ENCODE assay signal across 16 cellular contexts in the genomic region with DNA sequence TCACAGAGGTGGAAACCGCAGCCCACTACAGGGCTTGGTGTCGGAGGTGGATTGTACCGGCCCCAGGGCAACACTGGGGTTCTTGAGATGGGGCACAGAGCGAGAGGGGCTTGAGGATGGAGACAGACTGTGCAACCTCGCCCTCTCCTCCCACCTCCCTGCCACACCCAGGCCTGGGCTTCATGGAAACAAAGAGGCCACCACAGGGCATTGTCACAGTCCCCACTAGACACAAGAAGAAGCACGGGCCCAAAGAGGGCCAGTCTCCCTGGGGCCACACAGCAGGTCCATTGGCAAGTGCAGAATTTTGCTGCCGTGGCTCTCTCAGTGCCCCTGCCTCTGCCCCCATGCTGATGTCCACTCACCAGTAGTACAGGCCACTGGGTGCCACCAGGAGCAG. TPM values are rescaled to one million over a fixed set of nuclear protein-coding genes. Genes with fewer than 3 reads are reported as not detected.
A peak's percentile ranks its signal among the peaks of the same experiment; 100 is the strongest.
DNase-seq lines count a peak whose midpoint lies in the region; ATAC-seq, FAIRE-seq and TF ChIP-seq lines count a peak whose summit lies in the region.
"Had no signal": no experiment of that assay in that cellular context is flagged by ENCODE, and none has a peak within 500 bp of the region (broad histone marks: within the 10 kb centered on the region; RNA-seq: fewer than 3 reads in every experiment).

No MANE protein-coding gene starts in this region.

- no peak for TF ChIP-seq CTCF in RWPE1 (conservative IDR thresholded peaks at IDR 0.05; ENCODE audit: low read depth)
- no peak for TF ChIP-seq CTCF in foreskin keratinocyte (conservative IDR thresholded peaks at IDR 0.05)
- TF ChIP-seq CTCF in esophagus squamous epithelium (IDR thresholded peaks at IDR 0.05) = no peak

- peak overlapping the region in 4 of 10 experiments; percentile 17 to 37 (median 30); a peak in 4 of 20 replicates for H3K4me3 ChIP-seq in BLaER1 treated with 17β-estradiol and CSF1 and Interleukin-3, amounts not matched to agents 10 nM and 100 nM
- H3K4me3 ChIP-seq in esophagus squamous epithelium = no peak overlapping the region
- H3K4me3 ChIP-seq: left lung, pancreas, skin epidermis, tibial nerve had no signal

- peak; percentile 8 for ATAC-seq in GM21529 (IDR thresholded peaks at IDR 0.05; ENCODE audit: unreplicated experiment)
- no peak for ATAC-seq in foreskin keratinocyte
- ATAC-seq: left lung, pancreas had no signal

- no peaks in the 10 kb centered on the region for H3K27me3 ChIP-seq in BLaER1 treated with 17β-estradiol and CSF1 and Interleukin-3, amounts not matched to agents 10 nM and 100 nM
- H3K27me3 ChIP-seq in foreskin keratinocyte (no peaks in the 10 kb centered on the region), esophagus squamous epithelium (no peaks in the 10 kb centered on the region)
- H3K27me3 ChIP-seq: left lung, pancreas, tibial nerve had no signal

- POLR2A ChIA-PET in RWPE1 (lab: Yijun Ruan, JAX; ENCODE audit: low non-redundant PET) = no interaction called here

- TF ChIP-seq POLR2A in GM12891 (IDR thresholded peaks at IDR 0.05; ENCODE audit: low read depth, low read length) (no peak), esophagus squamous epithelium (IDR thresholded peaks at IDR 0.05) (no peak)

- peaks cover 0 to 50% (median 29%) of the 10 kb centered on the region in 11 experiments; a peak in 15 of 22 replicates for H4K20me1 ChIP-seq in BLaER1 treated with 17β-estradiol and CSF1 and Interleukin-3, amounts not matched to agents 10 nM and 100 nM

- intact Hi-C loops in esophagus squamous epithelium (cut with DNase I) = no loop called here

- no peak for DNase-seq in RWPE1 (ENCODE audit: low spot score)
- no peak for DNase-seq in foreskin keratinocyte
- DNase-seq in GM12891 (ENCODE audit: insufficient read length, low spot score) = no peak
- no peak for DNase-seq in esophagus squamous epithelium (lab: John Stamatoyannopoulos, UW)
- no peak for DNase-seq in NCI-H187 (lab: John Stamatoyannopoulos, UW)
- DNase-seq: amygdala, foreskin fibroblast, left lung, NCI-H1105, NCI-H2171 had no signal

- H3K27ac ChIP-seq in BLaER1 treated with 17β-estradiol and CSF1 and Interleukin-3, amounts not matched to agents 10 nM and 100 nM = peak overlapping the region in 9 of 11 experiments; percentile 62 to 91 (median 75); a peak in 19 of 22 replicates
- H3K27ac ChIP-seq in RWPE1 = peak overlapping the region; percentile 69
- H3K27ac ChIP-seq in foreskin keratinocyte = peak overlapping the region; percentile 82
- H3K27ac ChIP-seq in esophagus squamous epithelium = no peak overlapping the region
- H3K27ac ChIP-seq: C4-2B, pancreas had no signal

- peaks cover 0 to 45% (median 14%) of the 10 kb centered on the region in 11 experiments; a peak in 12 of 22 replicates for H3K36me3 ChIP-seq in BLaER1 treated with 17β-estradiol and CSF1 and Interleukin-3, amounts not matched to agents 10 nM and 100 nM
- H3K36me3 ChIP-seq in esophagus squamous epithelium = peaks cover 0 to 18% (median 0%) of the 10 kb centered on the region in 3 donors
- H3K36me3 ChIP-seq: left lung, pancreas had no signal

- no peak for FAIRE-seq in GM12891 (lab: Jason Lieb, UNC)
- FAIRE-seq: pancreas had no signal

- CTCF ChIA-PET in RWPE1 (lab: Yijun Ruan, JAX) = interaction anchor here (0.5 to 0.9 kb wide), 2 partner anchors 14 to 48 kb away, joined by 3 read pairs; no protein-coding TSS in a partner anchor

- no peaks in the 10 kb centered on the region for H3K9me3 ChIP-seq in BLaER1 treated with 17β-estradiol and CSF1 and Interleukin-3, amounts not matched to agents 10 nM and 100 nM (replicated peaks in 1 of 11)
- H3K9me3 ChIP-seq in esophagus squamous epithelium = no peaks in the 10 kb centered on the region
- H3K9me3 ChIP-seq: left lung, pancreas, tibial nerve had no signal

- H3K4me2 ChIP-seq in BLaER1 treated with 17β-estradiol and CSF1 and Interleukin-3, amounts not matched to agents 10 nM and 100 nM = peak overlapping the region; percentile 81 to 97 (median 89)

- 92 to 99% methylated on average over 4 to 6 of the region's 7 CpGs for WGBS in esophagus squamous epithelium, 2 donors

- peak overlapping the region in 7 of 11 experiments; percentile 27 to 76 (median 73); a peak in 15 of 22 replicates for H3K9ac ChIP-seq in BLaER1 treated with 17β-estradiol and CSF1 and Interleukin-3, amounts not matched to agents 10 nM and 100 nM

- peaks cover 72 to 92% (median 83%) of the 10 kb centered on the region in 10 experiments for H3K4me1 ChIP-seq in BLaER1 treated with 17β-estradiol and CSF1 and Interleukin-3, amounts not matched to agents 10 nM and 100 nM
- H3K4me1 ChIP-seq in foreskin keratinocyte (peaks cover 24% of the 10 kb centered on the region), esophagus squamous epithelium (peaks cover 14 to 37% (median 24%) of the 10 kb centered on the region in 3 donors)

TF ChIP-seq in GM12891, 5 proteins besides CTCF, POLR2A, EP300 and RAD21:
- TF ChIP-seq POU2F2 (IDR thresholded peaks at IDR 0.05; ENCODE audit: low read depth, low read length) (no peak), SPI1 (IDR thresholded peaks at IDR 0.05; ENCODE audit: low read depth, low read length) (no peak), TAF1 (IDR thresholded peaks at IDR 0.05; ENCODE audit: low read depth, low read length) (no peak), POLR2AphosphoS5 (IDR thresholded peaks at IDR 0.05; ENCODE audit: low read depth, low read length) (no peak), PAX5 (IDR thresholded peaks at IDR 0.05; ENCODE audit: insufficient read depth, low read length, severe bottlenecking) (no peak)

RNA-seq across cellular contexts. Expression of gene CALML4, which starts 4.1 kb away (rescaled TPM):
- total RNA-seq in foreskin keratinocyte = 4.3 and 4.4 TPM in 2 replicates
- polyA plus RNA-seq in foreskin keratinocyte = 5.5 and 8.1 TPM in 2 replicates
- 2.8 TPM for polyA plus RNA-seq in GM12891 (2012; ENCODE audit: low read depth, missing spikeins)
- 1 to 10 TPM; 1.6 to 5.3 (median 3.3) TPM for total RNA-seq in esophagus squamous epithelium

RNA-seq across cellular contexts. Expression of gene CLN6, which starts 20.3 kb away (rescaled TPM):
- 27.5 and 29.8 TPM in 2 replicates for total RNA-seq in foreskin keratinocyte
- polyA plus RNA-seq in foreskin keratinocyte = 35.9 and 36.5 TPM in 2 replicates
- polyA plus RNA-seq in GM12891 (2012; ENCODE audit: low read depth, missing spikeins) = 26.1 TPM
- 10 to 100 TPM; 13.2 to 30.8 (median 24.4) TPM for total RNA-seq in esophagus squamous epithelium

Comparison
In these comparisons a context has a peak if more than half of its experiments do, and no peak if none do; other contexts are left out.
1. H3K27ac ChIP-seq: peak in BLaER1 treated with 17β-estradiol and CSF1 and Interleukin-3, amounts not matched to agents 10 nM and 100 nM (9 of 11), RWPE1 (single experiment) and foreskin keratinocyte (single experiment); none in esophagus squamous epithelium (0 of 4).